10 cellular contexts compared by ENCODE assay signal in genomic region chr18:58544616-58545337, GRCh38.
DNase-seq lines count a peak whose midpoint lies in the region; ATAC-seq and TF ChIP-seq lines count a peak whose summit lies in the region.
"Had no signal": no experiment of that assay in that cellular context is flagged by ENCODE, and none has a peak within 500 bp of the region (broad histone marks: within the 10 kb centered on the region; RNA-seq: fewer than 3 reads in every experiment).

No MANE protein-coding gene starts in this region.

- no peak overlapping the region for H3K4me3 ChIP-seq in coronary artery
- no peak overlapping the region for H3K4me3 ChIP-seq in breast epithelium
- H3K4me3 ChIP-seq in foreskin fibroblast (ENCODE audit: low read depth in 1 of 2, low read length in 2 of 2) = no peak overlapping the region

- H3K4me1 ChIP-seq in breast epithelium = no peaks in the 10 kb centered on the region

- ATAC-seq in HG02759 (IDR thresholded peaks at IDR 0.05; ENCODE audit: unreplicated experiment) = peak; percentile 51
- peak; percentile 43 to 50 for ATAC-seq in activated T-cell treated with anti-CD3 and anti-CD28 coated beads, Interleukin-2, amount 50 U/mL, for 72 hours (replicated peaks in 1 of 2)

- no peaks in the 10 kb centered on the region for H3K27me3 ChIP-seq in breast epithelium

- H3K27ac ChIP-seq in coronary artery = no peak overlapping the region
- no peak overlapping the region for H3K27ac ChIP-seq in breast epithelium

- peaks cover 4% of the 10 kb centered on the region in 2 donors for H3K36me3 Mint-ChIP-seq in activated T-cell treated with anti-CD3 and anti-CD28 coated beads, Interleukin-2, amount 50 U/mL, for 72 hours (ENCODE audit: insufficient read depth in 2 of 2)
- no peaks in the 10 kb centered on the region for H3K36me3 Mint-ChIP-seq in type B pancreatic cell

- intact Hi-C loops in breast epithelium (cut with DNase I; ENCODE audit: low total_unique reads) = no loop called here

- peak; percentile 31 for DNase-seq in stimulated activated naive CD4-positive, alpha-beta T cell treated with Interleukin-2 at 50 U/mL for 16 hours (lab: John Stamatoyannopoulos, UW)
- no peak for DNase-seq in stimulated activated naive CD4-positive, alpha-beta T cell (lab: John Stamatoyannopoulos, UW)
- DNase-seq in activated T-cell treated with anti-CD3 and anti-CD28 coated beads, Interleukin-2, amount 50 U/mL, for 72 hours = peak; percentile 58 to 64
- DNase-seq in coronary artery (ENCODE audit: low spot score) (no peak), breast epithelium (ENCODE audit: low spot score in 2 of 2) (no peak), type B pancreatic cell (ENCODE audit: extremely low spot score, unreplicated experiment) (no peak), foreskin fibroblast (no peak)
- DNase-seq: cortex of kidney, NCI-H1694 treated with DMSO at 0.1 percent for 48 hours had no signal

- H3K4me3 Mint-ChIP-seq in activated T-cell treated with anti-CD3 and anti-CD28 coated beads, Interleukin-2, amount 50 U/mL, for 72 hours = peak overlapping the region; percentile 66 to 69
- no peak overlapping the region for H3K4me3 Mint-ChIP-seq in type B pancreatic cell

- H3K27me3 Mint-ChIP-seq in activated T-cell treated with anti-CD3 and anti-CD28 coated beads, Interleukin-2, amount 50 U/mL, for 72 hours (ENCODE audit: low read depth) = peaks cover under 1% of the 10 kb centered on the region
- peaks cover 6% of the 10 kb centered on the region for H3K27me3 Mint-ChIP-seq in type B pancreatic cell

- TF ChIP-seq CTCF in coronary artery (IDR thresholded peaks at IDR 0.05) (no peak), breast epithelium (IDR thresholded peaks at IDR 0.05) (no peak), type B pancreatic cell (conservative IDR thresholded peaks at IDR 0.05) (no peak), foreskin fibroblast (IDR thresholded peaks at IDR 0.05; ENCODE audit: low read depth, low read length) (no peak)

- H3K36me3 ChIP-seq in breast epithelium = no peaks in the 10 kb centered on the region

- no peaks in the 10 kb centered on the region for H3K9me3 Mint-ChIP-seq in activated T-cell treated with anti-CD3 and anti-CD28 coated beads, Interleukin-2, amount 50 U/mL, for 72 hours
- H3K9me3 Mint-ChIP-seq in type B pancreatic cell = peaks cover 10% of the 10 kb centered on the region

- no peak for TF ChIP-seq POLR2A in breast epithelium (IDR thresholded peaks at IDR 0.05)

- peaks cover 89% of the 10 kb centered on the region for H3K4me1 Mint-ChIP-seq in activated T-cell treated with anti-CD3 and anti-CD28 coated beads, Interleukin-2, amount 50 U/mL, for 72 hours (ENCODE audit: low read depth)
- H3K4me1 Mint-ChIP-seq in type B pancreatic cell (ENCODE audit: unreplicated experiment) = peaks cover 36% of the 10 kb centered on the region

- H3K27ac Mint-ChIP-seq in activated T-cell treated with anti-CD3 and anti-CD28 coated beads, Interleukin-2, amount 50 U/mL, for 72 hours = peak overlapping the region; percentile 68
- no peak overlapping the region for H3K27ac Mint-ChIP-seq in type B pancreatic cell

- no peaks in the 10 kb centered on the region for H3K9me3 ChIP-seq in breast epithelium

Comparison
In these comparisons a context has a peak if more than half of its experiments do, and no peak if none do; other contexts are left out.
1. DNase-seq: peak in stimulated activated naive CD4-positive, alpha-beta T cell treated with Interleukin-2 at 50 U/mL for 16 hours (single experiment) and activated T-cell treated with anti-CD3 and anti-CD28 coated beads, Interleukin-2, amount 50 U/mL, for 72 hours (2 of 2); none in stimulated activated naive CD4-positive, alpha-beta T cell (0 of 6), coronary artery (single experiment), breast epithelium (0 of 2), type B pancreatic cell (single experiment) and foreskin fibroblast (0 of 2).